Comparison of ENCODE assay signal across 1 cellular context in the genomic region with DNA sequence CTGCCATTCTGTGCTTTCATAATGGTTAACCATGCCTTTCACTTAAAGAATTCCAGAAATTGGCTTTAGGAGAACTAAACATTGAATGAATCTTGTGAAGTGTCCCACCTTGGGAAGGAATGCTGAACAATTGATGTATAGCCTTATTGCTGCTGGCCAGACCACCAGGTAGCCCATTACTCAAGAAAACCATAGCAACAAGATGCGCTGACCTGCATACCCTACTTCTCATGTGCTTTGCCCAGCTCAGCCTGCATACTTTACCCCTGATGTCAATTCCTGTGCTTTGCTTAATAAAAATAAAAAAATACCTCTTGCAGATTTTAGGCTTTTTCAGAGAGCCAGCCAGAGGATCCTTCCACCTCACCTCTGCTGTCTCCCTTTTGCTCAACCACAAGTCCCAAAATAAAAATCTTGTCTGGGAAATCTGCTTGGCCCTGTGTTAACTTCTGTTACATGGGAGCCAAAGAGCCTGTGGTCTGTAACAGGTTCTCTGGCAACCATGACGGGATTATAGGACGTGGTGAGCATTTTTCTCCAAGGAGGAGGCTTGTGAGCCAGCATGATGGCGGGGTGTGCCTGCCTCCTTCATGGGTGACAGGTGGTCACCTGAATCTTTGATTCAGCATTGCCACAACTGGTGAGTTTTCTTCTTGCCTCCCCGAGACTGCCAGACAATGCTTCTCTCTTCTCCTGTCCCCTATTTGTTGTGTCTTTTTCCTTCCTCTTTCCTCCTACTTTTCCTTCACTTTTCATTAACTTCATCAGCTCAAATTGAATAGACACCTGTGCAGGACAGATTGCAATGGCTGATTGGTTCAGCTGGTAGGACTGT.
TF ChIP-seq lines count a peak whose summit lies in the region.

No MANE protein-coding gene starts in this region.

TF ChIP-seq in GM23338, 12 proteins besides CTCF, POLR2A, EP300 and RAD21 (continued from another document):
- TF ChIP-seq, protein P1, sequence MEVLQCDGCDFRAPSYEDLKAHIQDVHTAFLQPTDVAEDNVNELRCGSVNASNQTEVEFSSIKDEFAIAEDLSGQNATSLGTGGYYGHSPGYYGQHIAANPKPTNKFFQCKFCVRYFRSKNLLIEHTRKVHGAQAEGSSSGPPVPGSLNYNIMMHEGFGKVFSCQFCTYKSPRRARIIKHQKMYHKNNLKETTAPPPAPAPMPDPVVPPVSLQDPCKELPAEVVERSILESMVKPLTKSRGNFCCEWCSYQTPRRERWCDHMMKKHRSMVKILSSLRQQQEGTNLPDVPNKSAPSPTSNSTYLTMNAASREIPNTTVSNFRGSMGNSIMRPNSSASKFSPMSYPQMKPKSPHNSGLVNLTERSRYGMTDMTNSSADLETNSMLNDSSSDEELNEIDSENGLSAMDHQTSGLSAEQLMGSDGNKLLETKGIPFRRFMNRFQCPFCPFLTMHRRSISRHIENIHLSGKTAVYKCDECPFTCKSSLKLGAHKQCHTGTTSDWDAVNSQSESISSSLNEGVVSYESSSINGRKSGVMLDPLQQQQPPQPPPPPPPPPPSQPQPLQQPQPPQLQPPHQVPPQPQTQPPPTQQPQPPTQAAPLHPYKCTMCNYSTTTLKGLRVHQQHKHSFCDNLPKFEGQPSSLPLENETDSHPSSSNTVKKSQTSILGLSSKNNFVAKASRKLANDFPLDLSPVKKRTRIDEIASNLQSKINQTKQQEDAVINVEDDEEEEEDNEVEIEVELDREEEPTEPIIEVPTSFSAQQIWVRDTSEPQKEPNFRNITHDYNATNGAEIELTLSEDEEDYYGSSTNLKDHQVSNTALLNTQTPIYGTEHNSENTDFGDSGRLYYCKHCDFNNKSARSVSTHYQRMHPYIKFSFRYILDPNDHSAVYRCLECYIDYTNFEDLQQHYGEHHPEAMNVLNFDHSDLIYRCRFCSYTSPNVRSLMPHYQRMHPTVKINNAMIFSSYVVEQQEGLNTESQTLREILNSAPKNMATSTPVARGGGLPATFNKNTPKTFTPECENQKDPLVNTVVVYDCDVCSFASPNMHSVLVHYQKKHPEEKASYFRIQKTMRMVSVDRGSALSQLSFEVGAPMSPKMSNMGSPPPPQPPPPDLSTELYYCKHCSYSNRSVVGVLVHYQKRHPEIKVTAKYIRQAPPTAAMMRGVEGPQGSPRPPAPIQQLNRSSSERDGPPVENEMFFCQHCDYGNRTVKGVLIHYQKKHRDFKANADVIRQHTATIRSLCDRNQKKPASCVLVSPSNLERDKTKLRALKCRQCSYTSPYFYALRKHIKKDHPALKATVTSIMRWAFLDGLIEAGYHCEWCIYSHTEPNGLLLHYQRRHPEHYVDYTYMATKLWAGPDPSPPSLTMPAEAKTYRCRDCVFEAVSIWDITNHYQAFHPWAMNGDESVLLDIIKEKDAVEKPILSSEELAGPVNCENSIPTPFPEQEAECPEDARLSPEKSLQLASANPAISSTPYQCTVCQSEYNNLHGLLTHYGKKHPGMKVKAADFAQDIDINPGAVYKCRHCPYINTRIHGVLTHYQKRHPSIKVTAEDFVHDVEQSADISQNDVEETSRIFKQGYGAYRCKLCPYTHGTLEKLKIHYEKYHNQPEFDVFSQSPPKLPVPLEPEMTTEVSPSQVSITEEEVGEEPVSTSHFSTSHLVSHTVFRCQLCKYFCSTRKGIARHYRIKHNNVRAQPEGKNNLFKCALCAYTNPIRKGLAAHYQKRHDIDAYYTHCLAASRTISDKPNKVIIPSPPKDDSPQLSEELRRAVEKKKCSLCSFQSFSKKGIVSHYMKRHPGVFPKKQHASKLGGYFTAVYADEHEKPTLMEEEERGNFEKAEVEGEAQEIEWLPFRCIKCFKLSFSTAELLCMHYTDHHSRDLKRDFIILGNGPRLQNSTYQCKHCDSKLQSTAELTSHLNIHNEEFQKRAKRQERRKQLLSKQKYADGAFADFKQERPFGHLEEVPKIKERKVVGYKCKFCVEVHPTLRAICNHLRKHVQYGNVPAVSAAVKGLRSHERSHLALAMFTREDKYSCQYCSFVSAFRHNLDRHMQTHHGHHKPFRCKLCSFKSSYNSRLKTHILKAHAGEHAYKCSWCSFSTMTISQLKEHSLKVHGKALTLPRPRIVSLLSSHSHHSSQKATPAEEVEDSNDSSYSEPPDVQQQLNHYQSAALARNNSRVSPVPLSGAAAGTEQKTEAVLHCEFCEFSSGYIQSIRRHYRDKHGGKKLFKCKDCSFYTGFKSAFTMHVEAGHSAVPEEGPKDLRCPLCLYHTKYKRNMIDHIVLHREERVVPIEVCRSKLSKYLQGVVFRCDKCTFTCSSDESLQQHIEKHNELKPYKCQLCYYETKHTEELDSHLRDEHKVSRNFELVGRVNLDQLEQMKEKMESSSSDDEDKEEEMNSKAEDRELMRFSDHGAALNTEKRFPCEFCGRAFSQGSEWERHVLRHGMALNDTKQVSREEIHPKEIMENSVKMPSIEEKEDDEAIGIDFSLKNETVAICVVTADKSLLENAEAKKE (CRISPR knock-in tag; IDR thresholded peaks at IDR 0.05), result no peak
- TF ChIP-seq ZNF331 (CRISPR knock-in tag; IDR thresholded peaks at IDR 0.05; ENCODE audit: low read depth) (no peak), STAT1 (IDR thresholded peaks at IDR 0.05; ENCODE audit: unreplicated experiment) (no peak), EZH2 (IDR thresholded peaks at IDR 0.05; ENCODE audit: low read depth, unreplicated experiment) (no peak)
